ENCODE assay signal across 9 cellular contexts in genomic region chrX:108299101-108299591, GRCh38.
DNase-seq lines count a peak whose midpoint lies in the region; ATAC-seq and TF ChIP-seq lines count a peak whose summit lies in the region.
"Had no signal": no experiment of that assay in that cellular context is flagged by ENCODE, and none has a peak within 500 bp of the region (broad histone marks: within the 10 kb centered on the region; RNA-seq: fewer than 3 reads in every experiment).

No MANE protein-coding gene starts in this region.

- no peaks in the 10 kb centered on the region for H3K9me3 Mint-ChIP-seq in activated CD4-positive, alpha-beta T cell treated with anti-CD3 and anti-CD28 coated beads for 36 hours (ENCODE audit: low read depth)

- H3K27me3 ChIP-seq in right atrium auricular region, result no peaks in the 10 kb centered on the region
- peaks cover 48% of the 10 kb centered on the region for H3K27me3 ChIP-seq in WERI-Rb-1 (ENCODE audit: insufficient read depth, low read depth, severe bottlenecking)

- H3K27ac ChIP-seq in right atrium auricular region (no peak overlapping the region), WERI-Rb-1 (no peak overlapping the region)
- H3K27ac ChIP-seq: HL-60 had no signal

- peaks cover 3% of the 10 kb centered on the region for H3K27me3 Mint-ChIP-seq in activated CD4-positive, alpha-beta T cell treated with anti-CD3 and anti-CD28 coated beads for 36 hours

- intact Hi-C loops in left ventricle myocardium superior (cut with micrococcal nuclease), result no loop called here
- intact Hi-C loops in activated CD4-positive, alpha-beta T cell treated with anti-CD3 and anti-CD28 coated beads for 36 hours (cut with DNase I, micrococcal nuclease), result no loop called here

- H3K36me3 Mint-ChIP-seq in activated CD4-positive, alpha-beta T cell treated with anti-CD3 and anti-CD28 coated beads for 36 hours (ENCODE audit: low read depth), result no peaks in the 10 kb centered on the region

- H3K4me1 Mint-ChIP-seq in activated CD4-positive, alpha-beta T cell treated with anti-CD3 and anti-CD28 coated beads for 36 hours, result no peaks in the 10 kb centered on the region

- CTCF ChIA-PET in activated CD4-positive, alpha-beta T cell treated with anti-CD3 and anti-CD28 coated beads for 36 hours (lab: Charles Lee), result no interaction called here

- TF ChIP-seq CTCF in right atrium auricular region (IDR thresholded peaks at IDR 0.05), result no peak
- TF ChIP-seq CTCF in epithelial cell of esophagus (IDR thresholded peaks at IDR 0.05; ENCODE audit: insufficient read depth, low read depth, low read length, missing control alignments), result no peak
- no peak for TF ChIP-seq CTCF in WERI-Rb-1 (IDR thresholded peaks at IDR 0.05; ENCODE audit: low read depth, low read length)

- no peak overlapping the region for H3K4me3 ChIP-seq in right atrium auricular region
- no peak overlapping the region for H3K4me3 ChIP-seq in epithelial cell of esophagus (ENCODE audit: low read length)
- no peak overlapping the region for H3K4me3 ChIP-seq in WERI-Rb-1 (ENCODE audit: low read depth, low read length)

- no peak overlapping the region for H3K4me3 Mint-ChIP-seq in activated CD4-positive, alpha-beta T cell treated with anti-CD3 and anti-CD28 coated beads for 36 hours

- POLR2A ChIA-PET in activated CD4-positive, alpha-beta T cell treated with anti-CD3 and anti-CD28 coated beads for 36 hours (lab: Charles Lee), result no interaction called here

- H3K36me3 ChIP-seq in right atrium auricular region, result no peaks in the 10 kb centered on the region
- H3K36me3 ChIP-seq in WERI-Rb-1, result no peaks in the 10 kb centered on the region

- H3K9me3 ChIP-seq in right atrium auricular region, result no peaks in the 10 kb centered on the region
- no peaks in the 10 kb centered on the region for H3K9me3 ChIP-seq in WERI-Rb-1 (ENCODE audit: severe bottlenecking)

- H3K27ac Mint-ChIP-seq in activated CD4-positive, alpha-beta T cell treated with anti-CD3 and anti-CD28 coated beads for 36 hours, result no peak overlapping the region

- ATAC-seq in left ventricle myocardium superior (peak; percentile 70), HG03196 (IDR thresholded peaks at IDR 0.05; ENCODE audit: unreplicated experiment) (peak; percentile 86)
- no peak for ATAC-seq in activated CD4-positive, alpha-beta T cell treated with anti-CD3 and anti-CD28 coated beads for 36 hours

- H3K4me1 ChIP-seq in right atrium auricular region, result no peaks in the 10 kb centered on the region

- DNase-seq in left ventricle myocardium superior (no peak), right atrium auricular region (ENCODE audit: low spot score) (no peak), epithelial cell of esophagus (ENCODE audit: low read depth) (peak; percentile 73), epidermal melanocyte (ENCODE audit: insufficient read length, low spot score) (no peak), WERI-Rb-1 (no peak), NCI-H187 treated with DMSO at 0.1 percent for 48 hours (lab: John Stamatoyannopoulos, UW) (no peak)
- DNase-seq in activated CD4-positive, alpha-beta T cell treated with anti-CD3 and anti-CD28 coated beads for 36 hours, result no peak
